Comparison of ENCODE assay signal across 8 cellular contexts in genomic region chr19:40463587-40464037, GRCh38. TPM values are rescaled to one million over a fixed set of nuclear protein-coding genes. Genes with fewer than 3 reads are reported as not detected.
DNase-seq lines count a peak whose midpoint lies in the region; ATAC-seq and TF ChIP-seq lines count a peak whose summit lies in the region.
"Not testable (repeated sequence)": the region's sequence is repeated elsewhere in the genome, so short reads cannot be mapped to it uniquely, and the experiment has no call there.

No MANE protein-coding gene starts in this region.

- not testable (repeated sequence) for H3K18ac ChIP-seq in mesendoderm (ENCODE audit: low read length)

- H3K4me3 ChIP-seq in AG10803 (ENCODE audit: low read length); mesendoderm (ENCODE audit: low read length): not testable (repeated sequence)
- H3K4me3 ChIP-seq in subcutaneous abdominal adipose tissue (ENCODE audit: low read depth in 1 of 5, low read length in 5 of 5), result peak overlapping the region in 3 of 5 donors; percentile 44 to 82 (median 75)

- H3K27me3 ChIP-seq in foreskin keratinocyte, result peaks cover 18% of the 10 kb centered on the region
- not testable (repeated sequence) for H3K27me3 ChIP-seq in mesendoderm (ENCODE audit: insufficient read depth, low read length, poor library complexity); subcutaneous abdominal adipose tissue (ENCODE audit: control insufficient read depth in 5 of 5, insufficient read depth in 4 of 5, low read length in 5 of 5)

- not testable (repeated sequence) for H3K9me3 ChIP-seq in subcutaneous abdominal adipose tissue (ENCODE audit: control insufficient read depth in 5 of 5, low read length in 5 of 5)

- not testable (repeated sequence) for H3K4me2 ChIP-seq in mesendoderm (ENCODE audit: low read length)

- not testable (repeated sequence) for H3K36me3 ChIP-seq in mesendoderm (ENCODE audit: control insufficient read depth, insufficient read depth, low read length); subcutaneous abdominal adipose tissue (ENCODE audit: control insufficient read depth in 5 of 5, insufficient read depth in 5 of 5, low read length in 5 of 5)

- H3K27ac Mint-ChIP-seq in activated CD4-positive, alpha-beta T cell treated with anti-CD3 and anti-CD28 coated beads for 36 hours, result not testable (repeated sequence)
- peak overlapping the region; percentile 63 for H3K27ac Mint-ChIP-seq in chondrocyte (ENCODE audit: unreplicated experiment)

- H2BK120ac ChIP-seq in mesendoderm (ENCODE audit: low read depth, low read length), result not testable (repeated sequence)

- H3K79me2 ChIP-seq in mesendoderm (ENCODE audit: control insufficient read depth, insufficient read depth, low read length), result not testable (repeated sequence)

- CTCF ChIA-PET in activated CD4-positive, alpha-beta T cell treated with anti-CD3 and anti-CD28 coated beads for 36 hours (lab: Charles Lee), result interaction anchor here (0.7 to 3.2 kb wide), 21 partner anchors 10 to 844 kb away, joined by 3 to 21 read pairs (median 5); partner anchors contain the start of genes AKT2, SERTAD1 and SERTAD3

- intact Hi-C loops in activated CD4-positive, alpha-beta T cell treated with anti-CD3 and anti-CD28 coated beads for 36 hours (cut with DNase I, micrococcal nuclease), result loop anchor here in 1 of 2 experiments (2.0 to 10.0 kb wide), 2 partner anchors 141 to 251 kb away; partner anchors contain the start of genes COQ8B and ITPKC

- not testable (repeated sequence) for H3K23ac ChIP-seq in mesendoderm (ENCODE audit: low read length)

- not testable (repeated sequence) for TF ChIP-seq CTCF in AG10803 (conservative IDR thresholded peaks at IDR 0.05; ENCODE audit: low read length); chondrocyte (IDR thresholded peaks at IDR 0.05); foreskin keratinocyte (conservative IDR thresholded peaks at IDR 0.05)

- not testable (repeated sequence) for H3K9me3 Mint-ChIP-seq in activated CD4-positive, alpha-beta T cell treated with anti-CD3 and anti-CD28 coated beads for 36 hours (ENCODE audit: low read depth); chondrocyte (ENCODE audit: low read depth)

- no CpG with 5 or more reads among the region's 12 CpGs for WGBS in mesendoderm (ENCODE audit: extremely low coverage, insufficient coverage, low lambda C conversion rate)

- not testable (repeated sequence) for H3K56ac ChIP-seq in mesendoderm (ENCODE audit: low read length)

- H3K36me3 Mint-ChIP-seq in activated CD4-positive, alpha-beta T cell treated with anti-CD3 and anti-CD28 coated beads for 36 hours (ENCODE audit: low read depth); chondrocyte (ENCODE audit: low read depth): not testable (repeated sequence)

- H2BK15ac ChIP-seq in mesendoderm (replicated peaks; ENCODE audit: low read depth), result not testable (repeated sequence)

- not testable (repeated sequence) for H4K8ac ChIP-seq in mesendoderm (ENCODE audit: low read depth, low read length)

- not testable (repeated sequence) for H3K79me1 ChIP-seq in mesendoderm (ENCODE audit: low read length)

- POLR2A ChIA-PET in activated CD4-positive, alpha-beta T cell treated with anti-CD3 and anti-CD28 coated beads for 36 hours (lab: Charles Lee), result interaction anchor here (0.9 kb wide), 1 partner anchor 21 kb away, joined by 3 read pairs; no protein-coding TSS in a partner anchor

- DNase-seq in AG10803 (ENCODE audit: low read depth) (peak; percentile 61), HK-2 (ENCODE audit: unreplicated experiment) (peak; percentile 41), NCI-H460 (ENCODE audit: extremely low read depth, low read depth) (peak; percentile 44), foreskin keratinocyte (peak; percentile 15 to 23), mesendoderm (peak; percentile 14)
- DNase-seq in activated CD4-positive, alpha-beta T cell treated with anti-CD3 and anti-CD28 coated beads for 36 hours, result peak; percentile 32
- DNase-seq in chondrocyte (ENCODE audit: low spot score), result not testable (repeated sequence)

- H3K4ac ChIP-seq in mesendoderm (ENCODE audit: low read depth, low read length), result not testable (repeated sequence)

- H3K4me3 Mint-ChIP-seq in activated CD4-positive, alpha-beta T cell treated with anti-CD3 and anti-CD28 coated beads for 36 hours; chondrocyte (ENCODE audit: unreplicated experiment): not testable (repeated sequence)

- peaks cover 11% of the 10 kb centered on the region for H3K27me3 Mint-ChIP-seq in activated CD4-positive, alpha-beta T cell treated with anti-CD3 and anti-CD28 coated beads for 36 hours
- H3K27me3 Mint-ChIP-seq in chondrocyte (ENCODE audit: low read depth), result not testable (repeated sequence)

- not testable (repeated sequence) for H3K27ac ChIP-seq in foreskin keratinocyte; mesendoderm (ENCODE audit: low read depth, low read length)
- peak overlapping the region; percentile 98 for H3K27ac ChIP-seq in subcutaneous abdominal adipose tissue (ENCODE audit: low read depth, low read length)

- H2AK5ac ChIP-seq in mesendoderm (ENCODE audit: low read length), result not testable (repeated sequence)

- H4K5ac ChIP-seq in mesendoderm (ENCODE audit: low read length), result not testable (repeated sequence)

- ATAC-seq in activated CD4-positive, alpha-beta T cell treated with anti-CD3 and anti-CD28 coated beads for 36 hours; foreskin keratinocyte: not testable (repeated sequence)

- not testable (repeated sequence) for H3K4me1 ChIP-seq in foreskin keratinocyte; mesendoderm (ENCODE audit: control insufficient read depth, low read depth, low read length)
- H3K4me1 ChIP-seq in subcutaneous abdominal adipose tissue (ENCODE audit: control insufficient read depth in 5 of 5, insufficient read depth in 5 of 5, low read length in 5 of 5), result peaks cover 13 to 62% (median 54%) of the 10 kb centered on the region in 5 donors

- not testable (repeated sequence) for H3K9ac ChIP-seq in mesendoderm (ENCODE audit: low read length)
- peak overlapping the region in 1 of 5 donors; percentile 41 for H3K9ac ChIP-seq in subcutaneous abdominal adipose tissue (ENCODE audit: low read length in 5 of 5)

- not testable (repeated sequence) for H2BK5ac ChIP-seq in mesendoderm (ENCODE audit: low read length)

- H3K4me1 Mint-ChIP-seq in activated CD4-positive, alpha-beta T cell treated with anti-CD3 and anti-CD28 coated beads for 36 hours, result peaks cover 30% of the 10 kb centered on the region
- peaks cover 29% of the 10 kb centered on the region for H3K4me1 Mint-ChIP-seq in chondrocyte (ENCODE audit: low read depth)

RNA-seq across cellular contexts. Expression of gene BLVRB, which starts 1.9 kb away (rescaled TPM):
- 181 and 210 TPM in 2 replicates for total RNA-seq in NCI-H460 (2014; rRNA removed; shearing (Covaris generic))
- 278 and 371 TPM in 2 replicates for polyA plus RNA-seq in NCI-H460 (2014; cell fraction: nucleus; rRNA removed)
- total RNA-seq in activated CD4-positive, alpha-beta T cell treated with anti-CD3 and anti-CD28 coated beads for 36 hours, result 10 to 100 TPM; 34.1 to 35.6 TPM
- total RNA-seq in chondrocyte (48.3 to 53.9 TPM (median 53.1 TPM) in 3 replicates), foreskin keratinocyte (75.3 and 79.6 TPM in 2 replicates)
- 101 and 124 TPM in 2 replicates for polyA plus RNA-seq in foreskin keratinocyte
- polyA plus RNA-seq in mesendoderm (2013, experiment 1 of 2), result 19.8 TPM
- 20.7 TPM for polyA plus RNA-seq in mesendoderm (2013, experiment 2 of 2)

RNA-seq across cellular contexts. Expression of gene SPTBN4, which starts 3.2 kb away (rescaled TPM):
- total RNA-seq in NCI-H460 (2014; rRNA removed; shearing (Covaris generic)), result 0.82 and 2.8 TPM in 2 replicates
- polyA plus RNA-seq in NCI-H460 (2014; cell fraction: nucleus; rRNA removed), result 0.88 and 2.5 TPM in 2 replicates
- total RNA-seq in activated CD4-positive, alpha-beta T cell treated with anti-CD3 and anti-CD28 coated beads for 36 hours, result 1 to 10 TPM; 2.4 to 2.5 TPM
- 1.4 to 2.5 TPM (median 2.3 TPM) in 3 replicates for total RNA-seq in chondrocyte
- total RNA-seq in foreskin keratinocyte, result 0.56 and 0.92 TPM in 2 replicates
- 0.51 and 0.52 TPM in 2 replicates for polyA plus RNA-seq in foreskin keratinocyte
- 0.25 TPM for polyA plus RNA-seq in mesendoderm (2013, experiment 1 of 2)
- 0.22 TPM for polyA plus RNA-seq in mesendoderm (2013, experiment 2 of 2)

RNA-seq across cellular contexts. Expression of gene SERTAD3, which starts 19.5 kb away (rescaled TPM):
- 12.3 and 17.3 TPM in 2 replicates for total RNA-seq in NCI-H460 (2014; rRNA removed; shearing (Covaris generic))
- polyA plus RNA-seq in NCI-H460 (2014; cell fraction: nucleus; rRNA removed), result 9.6 and 9.7 TPM in 2 replicates
- total RNA-seq in activated CD4-positive, alpha-beta T cell treated with anti-CD3 and anti-CD28 coated beads for 36 hours, result 10 to 100 TPM in 1 of 2 experiments, 1 to 10 TPM in 1; 8.4 to 12.0 TPM
- total RNA-seq in chondrocyte, result 36.7 to 43.6 TPM (median 40.3 TPM) in 3 replicates
- 23.3 and 29.6 TPM in 2 replicates for total RNA-seq in foreskin keratinocyte
- 22.3 and 24.1 TPM in 2 replicates for polyA plus RNA-seq in foreskin keratinocyte
- 8.4 TPM for polyA plus RNA-seq in mesendoderm (2013, experiment 1 of 2)
- 8.1 TPM for polyA plus RNA-seq in mesendoderm (2013, experiment 2 of 2)

RNA-seq across cellular contexts. Expression of gene SERTAD1, which starts 37.8 kb away (rescaled TPM):
- 6.3 TPM in 2 replicates for total RNA-seq in NCI-H460 (2014; rRNA removed; shearing (Covaris generic))
- 6.5 and 6.6 TPM in 2 replicates for polyA plus RNA-seq in NCI-H460 (2014; cell fraction: nucleus; rRNA removed)
- 10 to 100 TPM; 10.0 to 14.7 TPM for total RNA-seq in activated CD4-positive, alpha-beta T cell treated with anti-CD3 and anti-CD28 coated beads for 36 hours
- total RNA-seq in chondrocyte (13.0 to 14.8 TPM (median 14.5 TPM) in 3 replicates), foreskin keratinocyte (12.4 and 14.3 TPM in 2 replicates)
- 15.6 and 19.8 TPM in 2 replicates for polyA plus RNA-seq in foreskin keratinocyte
- polyA plus RNA-seq in mesendoderm (2013, experiment 1 of 2), result 2.3 TPM
- polyA plus RNA-seq in mesendoderm (2013, experiment 2 of 2), result 2.5 TPM

RNA-seq across cellular contexts. Expression of gene PRX, which starts 50.4 kb away (rescaled TPM):
- total RNA-seq in NCI-H460 (2014; rRNA removed; shearing (Covaris generic)), result 2.3 and 2.6 TPM in 2 replicates
- polyA plus RNA-seq in NCI-H460 (2014; cell fraction: nucleus; rRNA removed), result 1.2 and 1.9 TPM in 2 replicates
- total RNA-seq in activated CD4-positive, alpha-beta T cell treated with anti-CD3 and anti-CD28 coated beads for 36 hours, result 1 to 10 TPM; 1.0 to 1.4 TPM
- 3.6 to 4.9 TPM (median 4.5 TPM) in 3 replicates for total RNA-seq in chondrocyte
- 0.95 TPM in 2 replicates for total RNA-seq in foreskin keratinocyte
- 0.53 and 0.77 TPM in 2 replicates for polyA plus RNA-seq in foreskin keratinocyte
- polyA plus RNA-seq in mesendoderm (2013, experiment 1 of 2), result 1.1 TPM
- polyA plus RNA-seq in mesendoderm (2013, experiment 2 of 2), result 1.5 TPM
